In the genomic region with DNA sequence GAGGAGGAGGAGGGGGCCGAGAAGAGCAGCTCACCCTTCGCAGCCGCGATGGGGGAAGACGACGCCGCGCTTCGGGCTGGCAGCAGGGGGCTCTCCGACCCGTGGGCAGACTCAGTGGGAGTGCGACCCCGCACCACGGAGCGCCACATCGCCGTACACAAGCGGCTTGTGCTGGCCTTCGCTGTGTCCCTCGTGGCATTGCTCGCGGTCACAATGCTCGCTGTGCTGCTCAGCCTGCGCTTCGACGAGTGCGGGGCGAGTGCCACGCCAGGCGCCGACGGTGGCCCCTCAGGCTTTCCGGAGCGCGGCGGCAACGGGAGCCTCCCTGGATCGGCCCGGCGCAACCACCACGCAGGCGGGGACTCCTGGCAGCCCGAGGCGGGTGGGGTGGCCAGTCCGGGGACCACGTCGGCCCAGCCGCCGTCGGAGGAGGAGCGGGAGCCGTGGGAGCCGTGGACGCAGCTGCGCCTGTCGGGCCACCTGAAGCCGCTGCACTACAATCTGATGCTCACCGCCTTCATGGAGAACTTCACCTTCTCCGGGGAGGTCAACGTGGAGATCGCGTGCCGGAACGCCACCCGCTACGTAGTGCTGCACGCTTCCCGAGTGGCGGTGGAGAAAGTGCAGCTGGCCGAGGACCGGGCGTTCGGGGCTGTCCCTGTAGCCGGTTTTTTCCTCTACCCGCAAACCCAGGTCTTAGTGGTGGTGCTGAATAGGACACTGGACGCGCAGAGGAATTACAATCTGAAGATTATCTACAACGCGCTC, we compare ENCODE assay signal across 8 cellular contexts. TPM values are rescaled to one million over a fixed set of nuclear protein-coding genes. Genes with fewer than 3 reads are reported as not detected.
DNase-seq lines count a peak whose midpoint lies in the region; ATAC-seq and TF ChIP-seq lines count a peak whose summit lies in the region.

No MANE protein-coding gene starts in this region.

- H3K79me2 ChIP-seq in trophoblast cell (ENCODE audit: control insufficient read depth, insufficient read depth, low read length, poor library complexity), result peaks cover 2% of the 10 kb centered on the region

- peak overlapping the region; percentile 97 for H3K4me2 ChIP-seq in trophoblast cell (ENCODE audit: low read length)

- H4K12ac ChIP-seq in trophoblast cell (ENCODE audit: low read depth, low read length), result no peak overlapping the region

- peak overlapping the region in 1 of 2 donors; percentile 59 for H3K4me3 ChIP-seq in gastroesophageal sphincter
- peak overlapping the region; percentile 75 for H3K4me3 ChIP-seq in trophoblast cell (ENCODE audit: low read depth, low read length)

- no peak for ATAC-seq in gastroesophageal sphincter
- ATAC-seq in HG03442 (IDR thresholded peaks at IDR 0.05; ENCODE audit: unreplicated experiment), result no peak
- no peak for ATAC-seq in GM21825 (IDR thresholded peaks at IDR 0.05; ENCODE audit: unreplicated experiment)
- ATAC-seq in HG02642 (IDR thresholded peaks at IDR 0.05; ENCODE audit: poor library complexity, unreplicated experiment), result no peak
- ATAC-seq in GM19463 (IDR thresholded peaks at IDR 0.05; ENCODE audit: unreplicated experiment), result no peak

- peak overlapping the region; percentile 20 for H3K14ac ChIP-seq in trophoblast cell (ENCODE audit: low read length)

- no peak overlapping the region for H2BK5ac ChIP-seq in trophoblast cell (ENCODE audit: low read depth, low read length, poor library complexity)

- peak overlapping the region; percentile 51 for H2AFZ ChIP-seq in trophoblast cell (ENCODE audit: insufficient read depth, low read length, poor library complexity)

- H3K18ac ChIP-seq in trophoblast cell (ENCODE audit: low read length), result peak overlapping the region; percentile 23

- H3K36me3 ChIP-seq in gastroesophageal sphincter (no peaks in the 10 kb centered on the region), trophoblast cell (ENCODE audit: control insufficient read depth in 1 of 2, insufficient read depth in 2 of 2, low read length in 2 of 2) (no peaks in the 10 kb centered on the region)

- DNase-seq in D341Med (ENCODE audit: low spot score), result peak; percentile 77
- peak; percentile 77 for DNase-seq in NCI-H82 (lab: John Stamatoyannopoulos, UW)
- DNase-seq in trophoblast cell, result peak in 1 of 2 donors; percentile 28

- peaks cover 0 to 30% (median 12%) of the 10 kb centered on the region in 3 donors for H3K4me1 ChIP-seq in gastroesophageal sphincter
- H3K4me1 ChIP-seq in trophoblast cell (ENCODE audit: control insufficient read depth in 1 of 2, insufficient read depth in 2 of 2, low read length in 2 of 2), result peaks cover 6 to 10% of the 10 kb centered on the region in 2 experiments

- H3K27me3 ChIP-seq in gastroesophageal sphincter (peaks cover 84% of the 10 kb centered on the region), trophoblast cell (ENCODE audit: insufficient read depth, low read length) (peaks cover 15% of the 10 kb centered on the region)

- no peak for TF ChIP-seq CTCF in gastroesophageal sphincter (IDR thresholded peaks at IDR 0.05)

- TF ChIP-seq POLR2A in gastroesophageal sphincter (IDR thresholded peaks at IDR 0.05), result no peak

- TF ChIP-seq EP300 in gastroesophageal sphincter (IDR thresholded peaks at IDR 0.05), result no peak

- peaks cover 5% of the 10 kb centered on the region for H3K79me1 ChIP-seq in trophoblast cell (ENCODE audit: low read length)

- WGBS in gastroesophageal sphincter (ENCODE audit: low coverage in 1 of 2), 2 donors, result 1% methylated on average over 20 of the region's 79 CpGs; no CpG with 5 or more reads in 1 of the 2 donors
- WGBS in trophoblast cell (ENCODE audit: extremely low coverage, insufficient coverage, insufficient read length), result no CpG with 5 or more reads among the region's 79 CpGs

- peak overlapping the region in 3 of 4 donors; percentile 24 to 64 (median 35) for H3K27ac ChIP-seq in gastroesophageal sphincter
- no peak overlapping the region for H3K27ac ChIP-seq in trophoblast cell (ENCODE audit: low read depth, low read length)

- H3K4ac ChIP-seq in trophoblast cell (ENCODE audit: low read depth, low read length), result no peak overlapping the region

- H4K91ac ChIP-seq in trophoblast cell (ENCODE audit: low read depth, low read length), result no peak overlapping the region

- H3K9me3 ChIP-seq in gastroesophageal sphincter, result no peaks in the 10 kb centered on the region
- peaks cover 2% of the 10 kb centered on the region for H3K9me3 ChIP-seq in trophoblast cell (ENCODE audit: insufficient read depth, low read depth, low read length)

- peak overlapping the region; percentile 14 for H4K8ac ChIP-seq in trophoblast cell (ENCODE audit: low read depth, low read length)

- H3K9ac ChIP-seq in trophoblast cell (ENCODE audit: low read length), result no peak overlapping the region

- H2BK12ac ChIP-seq in trophoblast cell (ENCODE audit: low read length), result no peak overlapping the region

- H2AK5ac ChIP-seq in trophoblast cell (ENCODE audit: low read length), result no peak overlapping the region

- no peak overlapping the region for H2BK120ac ChIP-seq in trophoblast cell (ENCODE audit: insufficient read depth, low read length, poor library complexity)

- H3K23ac ChIP-seq in trophoblast cell (ENCODE audit: low read length), result no peak overlapping the region

RNA-seq across cellular contexts. Expression of gene TRHDE, which starts 0.7 kb away (rescaled TPM):
- 1 to 10 TPM in 2 of 4 donors, under 1 TPM in 2; 0.74 to 2.3 (median 1.0) TPM for total RNA-seq in gastroesophageal sphincter
- 3.2 and 4.3 TPM in 2 replicates for polyA plus RNA-seq in trophoblast cell (2013)
